In genomic region chr4:160299608-160300007, GRCh38 we compare ENCODE assay signal across 29 cellular contexts.
DNase-seq lines count a peak whose midpoint lies in the region; ATAC-seq, FAIRE-seq and TF ChIP-seq lines count a peak whose summit lies in the region.
"Had no signal": no experiment of that assay in that cellular context is flagged by ENCODE, and none has a peak within 500 bp of the region (broad histone marks: within the 10 kb centered on the region; RNA-seq: fewer than 3 reads in every experiment).

No MANE protein-coding gene starts in this region.

- peaks cover 28% of the 10 kb centered on the region for H3K4me1 ChIP-seq in A673 (ENCODE audit: insufficient read depth, low read length, poor library complexity, severe bottlenecking)
- H3K4me1 ChIP-seq: right lobe of liver, SJSA1, tibial artery had no signal

- H3K4me3 ChIP-seq in A673 (ENCODE audit: low read depth, low read length, poor library complexity, severe bottlenecking): peak overlapping the region; percentile 22
- no peak overlapping the region for H3K4me3 ChIP-seq in bronchial epithelial cell (ENCODE audit: low read depth, low read length)
- H3K4me3 ChIP-seq: right lobe of liver, SJSA1, tibial artery had no signal

- no TSS peak for BruUV-seq in A673 (replicated peaks; lab: Mats Ljungman, UMichigan)

- POLR2A ChIA-PET in A673 (lab: Charles Lee; ENCODE audit: low non-redundant PET): interaction anchor here (0.7 kb wide), 1 partner anchor 519 kb away, joined by 3 read pairs; no protein-coding TSS in a partner anchor

- H3K27me3 ChIP-seq in A673 (replicated peaks; ENCODE audit: insufficient read depth, low read depth, low read length, poor library complexity) (no peaks in the 10 kb centered on the region), bronchial epithelial cell (ENCODE audit: control insufficient read depth, insufficient read depth, low read length) (no peaks in the 10 kb centered on the region)
- H3K27me3 ChIP-seq: neutrophil, right lobe of liver, SJSA1, tibial artery had no signal

- H3K36me3 ChIP-seq in A673 (ENCODE audit: insufficient read depth, low read length, poor library complexity, severe bottlenecking) (no peaks in the 10 kb centered on the region), bronchial epithelial cell (ENCODE audit: control insufficient read depth, insufficient read depth, low read length) (no peaks in the 10 kb centered on the region)
- H3K36me3 ChIP-seq: neutrophil, right lobe of liver, SJSA1, tibial artery had no signal

- H3K9me3 ChIP-seq in A673 (ENCODE audit: low read depth, low read length, poor library complexity, severe bottlenecking): no peaks in the 10 kb centered on the region
- H3K9me3 ChIP-seq: neutrophil, right lobe of liver, SJSA1, tibial artery had no signal

- TF ChIP-seq CTCF in A673 (conservative IDR thresholded peaks at IDR 0.05; ENCODE audit: low read depth, low read length): no peak
- TF ChIP-seq CTCF in bronchial epithelial cell (IDR thresholded peaks at IDR 0.05; ENCODE audit: insufficient read depth, low read length, severe bottlenecking): no peak

- peak; percentile 86 for DNase-seq in A673 (ENCODE audit: low spot score)
- peak; percentile 51 for DNase-seq in NCI-H1092 treated with DMSO at 0.1 percent for 48 hours (lab: John Stamatoyannopoulos, UW)
- peak; percentile 67 for DNase-seq in NCI-H748 treated with DMSO at 0.1 percent for 48 hours (lab: John Stamatoyannopoulos, UW)
- peak; percentile 16 for DNase-seq in bronchial epithelial cell (ENCODE audit: low read depth)
- DNase-seq in SKM-1 (lab: John Stamatoyannopoulos, UW; ENCODE audit: unreplicated experiment): no peak
- DNase-seq in activated CD4-positive, alpha-beta T cell treated with anti-CD3 and anti-CD28 coated beads for 48 hours: no peak
- no peak for DNase-seq in H4 (ENCODE audit: low spot score)
- DNase-seq: activated CD4-positive, alpha-beta T cell treated with anti-CD3 and anti-CD28 coated beads, Interleukin-2, amount 50 U/mL, for 48 hours; activated naive CD8-positive, alpha-beta T cell treated with anti-CD3 and anti-CD28 coated beads, Interleukin-2, amount 50 U/mL, for 24 hours; activated T-cell treated with anti-CD3 and anti-CD28 coated beads, Interleukin-2, amount 50 U/mL, for 72 hours; CD4-positive, CD25-positive, alpha-beta regulatory T cell; DND-41; foreskin fibroblast; head of caudate nucleus; islet precursor cell; midbrain; naive B cell; NCI-H2107; NCI-H510A; posterior cingulate gyrus; right lobe of liver; stimulated activated CD4-positive, alpha-beta T cell treated with anti-CD3 and anti-CD28 coated beads, Interleukin-4, amount 100 ng/mL, for 24 hours; tibial artery had no signal

- intact Hi-C loops in A673 (cut with micrococcal nuclease; ENCODE audit: unreplicated experiment): no loop called here

- no peak for ATAC-seq in GM18909 (IDR thresholded peaks at IDR 0.05; ENCODE audit: poor library complexity, unreplicated experiment)
- ATAC-seq: activated naive CD8-positive, alpha-beta T cell treated with anti-CD3 and anti-CD28 coated beads, Interleukin-2, amount 50 U/mL, for 24 hours; activated T-cell treated with anti-CD3 and anti-CD28 coated beads, Interleukin-2, amount 50 U/mL, for 72 hours; esophagus mucosa; right lobe of liver had no signal

- CTCF ChIA-PET in A673 (lab: Charles Lee): interaction anchor here (0.6 kb wide), 1 partner anchor 32 kb away, joined by 9 read pairs; no protein-coding TSS in a partner anchor

- FAIRE-seq in bronchial epithelial cell (lab: Jason Lieb, UNC): no peak
- FAIRE-seq: H1 had no signal

- peak overlapping the region; percentile 58 for H3K27ac ChIP-seq in A673 (ENCODE audit: low read depth, low read length, poor library complexity, severe bottlenecking)
- H3K27ac ChIP-seq: neutrophil, right lobe of liver, RWPE1, SJSA1, tibial artery had no signal

Comparison
In these comparisons a context has a peak if more than half of its experiments do, and no peak if none do; other contexts are left out.
1. DNase-seq: peak in A673 (single experiment), NCI-H1092 treated with DMSO at 0.1 percent for 48 hours (single experiment), NCI-H748 treated with DMSO at 0.1 percent for 48 hours (single experiment) and bronchial epithelial cell (single experiment); none in SKM-1 (single experiment), activated CD4-positive, alpha-beta T cell treated with anti-CD3 and anti-CD28 coated beads for 48 hours (single experiment) and H4 (single experiment).